ENCODE assay signal across 1 cellular context in the genomic region with DNA sequence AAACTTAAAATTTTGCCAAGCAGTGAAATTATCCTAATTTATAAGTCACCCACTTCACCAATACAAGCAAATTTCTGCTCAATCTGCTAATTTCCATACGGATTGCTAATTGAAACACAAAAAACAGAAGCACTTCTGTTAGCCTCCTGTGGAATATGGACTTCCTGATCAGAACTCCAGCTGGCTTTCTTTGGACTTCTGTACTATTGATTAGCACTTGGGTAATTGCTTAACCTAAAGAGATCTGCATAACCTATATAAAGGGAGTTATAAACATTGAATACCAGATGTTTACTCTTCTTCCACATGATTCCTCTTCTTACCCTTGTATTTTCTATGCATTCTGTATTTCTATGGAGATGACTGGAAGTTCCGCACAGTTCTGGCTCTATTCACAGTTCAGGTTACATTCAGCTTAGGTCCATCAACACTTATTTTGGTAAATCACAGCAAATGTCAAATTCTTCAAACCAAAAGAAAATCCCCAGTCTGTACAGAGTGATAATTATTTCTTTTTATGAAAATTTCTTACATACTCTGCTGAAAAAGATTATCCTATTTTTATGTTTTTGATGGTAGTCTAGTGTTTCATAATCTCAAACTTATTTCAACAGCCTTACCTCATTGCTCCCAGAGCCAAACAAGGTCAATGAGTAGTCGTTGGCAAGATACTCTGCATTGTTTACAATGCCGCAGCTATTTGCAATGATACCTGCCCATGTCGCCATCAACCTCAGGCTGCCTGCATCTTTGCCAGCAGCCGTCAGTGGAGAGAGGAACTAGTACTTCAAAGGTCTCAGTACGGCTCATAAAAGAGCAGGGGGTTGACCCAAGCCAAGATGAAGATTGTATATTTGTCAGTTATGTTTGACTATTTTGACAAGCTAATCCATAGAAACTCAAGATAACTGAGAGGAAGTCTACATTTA.
TF ChIP-seq lines count a peak whose summit lies in the region.

No MANE protein-coding gene starts in this region.

TF ChIP-seq in HepG2, 621 proteins besides CTCF, POLR2A, EP300 and RAD21 (continued from another document and continues in another):
- TF ChIP-seq, protein P1, sequence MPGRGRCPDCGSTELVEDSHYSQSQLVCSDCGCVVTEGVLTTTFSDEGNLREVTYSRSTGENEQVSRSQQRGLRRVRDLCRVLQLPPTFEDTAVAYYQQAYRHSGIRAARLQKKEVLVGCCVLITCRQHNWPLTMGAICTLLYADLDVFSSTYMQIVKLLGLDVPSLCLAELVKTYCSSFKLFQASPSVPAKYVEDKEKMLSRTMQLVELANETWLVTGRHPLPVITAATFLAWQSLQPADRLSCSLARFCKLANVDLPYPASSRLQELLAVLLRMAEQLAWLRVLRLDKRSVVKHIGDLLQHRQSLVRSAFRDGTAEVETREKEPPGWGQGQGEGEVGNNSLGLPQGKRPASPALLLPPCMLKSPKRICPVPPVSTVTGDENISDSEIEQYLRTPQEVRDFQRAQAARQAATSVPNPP (CRISPR knock-in tag; IDR thresholded peaks at IDR 0.05), result no peak
- TF ChIP-seq GABPA (IDR thresholded peaks at IDR 0.05; ENCODE audit: low read depth, low read length) (no peak), GABPA (CRISPR knock-in tag; IDR thresholded peaks at IDR 0.05; ENCODE audit: low read depth) (no peak), SYNCRIP (IDR thresholded peaks at IDR 0.05; ENCODE audit: insufficient read depth, low read depth, low read length) (no peak), MIXL1 (CRISPR knock-in tag; IDR thresholded peaks at IDR 0.05) (0 out of 2 replicates have a peak, but pooled peaks have one; percentile 46), NCOA5 (CRISPR knock-in tag; IDR thresholded peaks at IDR 0.05) (no peak), CBX1 (IDR thresholded peaks at IDR 0.05; ENCODE audit: low read depth) (no peak), NFKB2 (CRISPR knock-in tag; IDR thresholded peaks at IDR 0.05; ENCODE audit: borderline replicate concordance) (no peak), SRSF4 (IDR thresholded peaks at IDR 0.05; ENCODE audit: low read depth, low read length, poor library complexity, severe bottlenecking) (no peak), FOXP1 (IDR thresholded peaks at IDR 0.05) (0 out of 2 replicates have a peak, but pooled peaks have one; percentile 15), FOXP1 (CRISPR knock-in tag; IDR thresholded peaks at IDR 0.05) (peak; percentile 78), ZSCAN31 (CRISPR knock-in tag; IDR thresholded peaks at IDR 0.05; ENCODE audit: low read depth) (no peak), HOXA3 (CRISPR knock-in tag; IDR thresholded peaks at IDR 0.05) (peak; percentile 32; the same call in 1 of the 2 replicates), TBX2 (CRISPR knock-in tag; IDR thresholded peaks at IDR 0.05; ENCODE audit: borderline replicate concordance) (0 out of 2 replicates have a peak, but pooled peaks have one; percentile 16), NFE2 (CRISPR knock-in tag; IDR thresholded peaks at IDR 0.05) (no peak), CHD2 (IDR thresholded peaks at IDR 0.05; ENCODE audit: low read depth, low read length) (no peak), BORCS8-MEF2B (CRISPR knock-in tag; IDR thresholded peaks at IDR 0.05) (no peak), MAZ (IDR thresholded peaks at IDR 0.05; ENCODE audit: borderline replicate concordance, low read depth, low read length) (no peak), MAZ (CRISPR knock-in tag; IDR thresholded peaks at IDR 0.05; ENCODE audit: low read depth) (no peak), KMT2A (CRISPR knock-in tag; IDR thresholded peaks at IDR 0.05) (no peak), ATF1 (CRISPR knock-in tag; IDR thresholded peaks at IDR 0.05) (no peak), ISL2 (CRISPR knock-in tag; IDR thresholded peaks at IDR 0.05) (no peak), SOX13 (IDR thresholded peaks at IDR 0.05) (no peak), SOX13 (CRISPR knock-in tag; conservative IDR thresholded peaks at IDR 0.05 in 1 of 2, IDR thresholded peaks at IDR 0.05 in 1 of 2) (peak in 1 of 2 experiments; percentile 33; a peak in 1 of 4 replicates), ZNF879 (CRISPR knock-in tag; IDR thresholded peaks at IDR 0.05) (no peak), ZNF207 (IDR thresholded peaks at IDR 0.05; ENCODE audit: borderline replicate concordance) (no peak), YEATS4 (CRISPR knock-in tag; IDR thresholded peaks at IDR 0.05; ENCODE audit: borderline replicate concordance) (no peak), CBX2 (IDR thresholded peaks at IDR 0.05; ENCODE audit: low read depth, low read length) (no peak), CBX2 (CRISPR knock-in tag; IDR thresholded peaks at IDR 0.05; ENCODE audit: low read depth) (no peak)
- TF ChIP-seq, protein P2, sequence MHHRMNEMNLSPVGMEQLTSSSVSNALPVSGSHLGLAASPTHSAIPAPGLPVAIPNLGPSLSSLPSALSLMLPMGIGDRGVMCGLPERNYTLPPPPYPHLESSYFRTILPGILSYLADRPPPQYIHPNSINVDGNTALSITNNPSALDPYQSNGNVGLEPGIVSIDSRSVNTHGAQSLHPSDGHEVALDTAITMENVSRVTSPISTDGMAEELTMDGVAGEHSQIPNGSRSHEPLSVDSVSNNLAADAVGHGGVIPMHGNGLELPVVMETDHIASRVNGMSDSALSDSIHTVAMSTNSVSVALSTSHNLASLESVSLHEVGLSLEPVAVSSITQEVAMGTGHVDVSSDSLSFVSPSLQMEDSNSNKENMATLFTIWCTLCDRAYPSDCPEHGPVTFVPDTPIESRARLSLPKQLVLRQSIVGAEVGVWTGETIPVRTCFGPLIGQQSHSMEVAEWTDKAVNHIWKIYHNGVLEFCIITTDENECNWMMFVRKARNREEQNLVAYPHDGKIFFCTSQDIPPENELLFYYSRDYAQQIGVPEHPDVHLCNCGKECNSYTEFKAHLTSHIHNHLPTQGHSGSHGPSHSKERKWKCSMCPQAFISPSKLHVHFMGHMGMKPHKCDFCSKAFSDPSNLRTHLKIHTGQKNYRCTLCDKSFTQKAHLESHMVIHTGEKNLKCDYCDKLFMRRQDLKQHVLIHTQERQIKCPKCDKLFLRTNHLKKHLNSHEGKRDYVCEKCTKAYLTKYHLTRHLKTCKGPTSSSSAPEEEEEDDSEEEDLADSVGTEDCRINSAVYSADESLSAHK (CRISPR knock-in tag; IDR thresholded peaks at IDR 0.05; ENCODE audit: borderline replicate concordance), result no peak
- TF ChIP-seq, protein P3, sequence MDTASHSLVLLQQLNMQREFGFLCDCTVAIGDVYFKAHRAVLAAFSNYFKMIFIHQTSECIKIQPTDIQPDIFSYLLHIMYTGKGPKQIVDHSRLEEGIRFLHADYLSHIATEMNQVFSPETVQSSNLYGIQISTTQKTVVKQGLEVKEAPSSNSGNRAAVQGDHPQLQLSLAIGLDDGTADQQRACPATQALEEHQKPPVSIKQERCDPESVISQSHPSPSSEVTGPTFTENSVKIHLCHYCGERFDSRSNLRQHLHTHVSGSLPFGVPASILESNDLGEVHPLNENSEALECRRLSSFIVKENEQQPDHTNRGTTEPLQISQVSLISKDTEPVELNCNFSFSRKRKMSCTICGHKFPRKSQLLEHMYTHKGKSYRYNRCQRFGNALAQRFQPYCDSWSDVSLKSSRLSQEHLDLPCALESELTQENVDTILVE (CRISPR knock-in tag; IDR thresholded peaks at IDR 0.05), result no peak
- TF ChIP-seq, protein P4, sequence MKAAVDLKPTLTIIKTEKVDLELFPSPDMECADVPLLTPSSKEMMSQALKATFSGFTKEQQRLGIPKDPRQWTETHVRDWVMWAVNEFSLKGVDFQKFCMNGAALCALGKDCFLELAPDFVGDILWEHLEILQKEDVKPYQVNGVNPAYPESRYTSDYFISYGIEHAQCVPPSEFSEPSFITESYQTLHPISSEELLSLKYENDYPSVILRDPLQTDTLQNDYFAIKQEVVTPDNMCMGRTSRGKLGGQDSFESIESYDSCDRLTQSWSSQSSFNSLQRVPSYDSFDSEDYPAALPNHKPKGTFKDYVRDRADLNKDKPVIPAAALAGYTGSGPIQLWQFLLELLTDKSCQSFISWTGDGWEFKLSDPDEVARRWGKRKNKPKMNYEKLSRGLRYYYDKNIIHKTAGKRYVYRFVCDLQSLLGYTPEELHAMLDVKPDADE (CRISPR knock-in tag; IDR thresholded peaks at IDR 0.05), result no peak
- TF ChIP-seq, protein P5, sequence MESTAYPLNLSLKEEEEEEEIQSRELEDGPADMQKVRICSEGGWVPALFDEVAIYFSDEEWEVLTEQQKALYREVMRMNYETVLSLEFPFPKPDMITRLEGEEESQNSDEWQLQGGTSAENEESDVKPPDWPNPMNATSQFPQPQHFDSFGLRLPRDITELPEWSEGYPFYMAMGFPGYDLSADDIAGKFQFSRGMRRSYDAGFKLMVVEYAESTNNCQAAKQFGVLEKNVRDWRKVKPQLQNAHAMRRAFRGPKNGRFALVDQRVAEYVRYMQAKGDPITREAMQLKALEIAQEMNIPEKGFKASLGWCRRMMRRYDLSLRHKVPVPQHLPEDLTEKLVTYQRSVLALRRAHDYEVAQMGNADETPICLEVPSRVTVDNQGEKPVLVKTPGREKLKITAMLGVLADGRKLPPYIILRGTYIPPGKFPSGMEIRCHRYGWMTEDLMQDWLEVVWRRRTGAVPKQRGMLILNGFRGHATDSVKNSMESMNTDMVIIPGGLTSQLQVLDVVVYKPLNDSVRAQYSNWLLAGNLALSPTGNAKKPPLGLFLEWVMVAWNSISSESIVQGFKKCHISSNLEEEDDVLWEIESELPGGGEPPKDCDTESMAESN (CRISPR knock-in tag; conservative IDR thresholded peaks at IDR 0.05), result 0 out of 2 replicates have a peak, but pooled peaks have one; percentile 27
- TF ChIP-seq, protein P6, sequence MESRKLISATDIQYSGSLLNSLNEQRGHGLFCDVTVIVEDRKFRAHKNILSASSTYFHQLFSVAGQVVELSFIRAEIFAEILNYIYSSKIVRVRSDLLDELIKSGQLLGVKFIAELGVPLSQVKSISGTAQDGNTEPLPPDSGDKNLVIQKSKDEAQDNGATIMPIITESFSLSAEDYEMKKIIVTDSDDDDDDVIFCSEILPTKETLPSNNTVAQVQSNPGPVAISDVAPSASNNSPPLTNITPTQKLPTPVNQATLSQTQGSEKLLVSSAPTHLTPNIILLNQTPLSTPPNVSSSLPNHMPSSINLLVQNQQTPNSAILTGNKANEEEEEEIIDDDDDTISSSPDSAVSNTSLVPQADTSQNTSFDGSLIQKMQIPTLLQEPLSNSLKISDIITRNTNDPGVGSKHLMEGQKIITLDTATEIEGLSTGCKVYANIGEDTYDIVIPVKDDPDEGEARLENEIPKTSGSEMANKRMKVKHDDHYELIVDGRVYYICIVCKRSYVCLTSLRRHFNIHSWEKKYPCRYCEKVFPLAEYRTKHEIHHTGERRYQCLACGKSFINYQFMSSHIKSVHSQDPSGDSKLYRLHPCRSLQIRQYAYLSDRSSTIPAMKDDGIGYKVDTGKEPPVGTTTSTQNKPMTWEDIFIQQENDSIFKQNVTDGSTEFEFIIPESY (CRISPR knock-in tag; IDR thresholded peaks at IDR 0.05), result no peak; the same call in 1 of the 2 replicates
- TF ChIP-seq, protein P7, sequence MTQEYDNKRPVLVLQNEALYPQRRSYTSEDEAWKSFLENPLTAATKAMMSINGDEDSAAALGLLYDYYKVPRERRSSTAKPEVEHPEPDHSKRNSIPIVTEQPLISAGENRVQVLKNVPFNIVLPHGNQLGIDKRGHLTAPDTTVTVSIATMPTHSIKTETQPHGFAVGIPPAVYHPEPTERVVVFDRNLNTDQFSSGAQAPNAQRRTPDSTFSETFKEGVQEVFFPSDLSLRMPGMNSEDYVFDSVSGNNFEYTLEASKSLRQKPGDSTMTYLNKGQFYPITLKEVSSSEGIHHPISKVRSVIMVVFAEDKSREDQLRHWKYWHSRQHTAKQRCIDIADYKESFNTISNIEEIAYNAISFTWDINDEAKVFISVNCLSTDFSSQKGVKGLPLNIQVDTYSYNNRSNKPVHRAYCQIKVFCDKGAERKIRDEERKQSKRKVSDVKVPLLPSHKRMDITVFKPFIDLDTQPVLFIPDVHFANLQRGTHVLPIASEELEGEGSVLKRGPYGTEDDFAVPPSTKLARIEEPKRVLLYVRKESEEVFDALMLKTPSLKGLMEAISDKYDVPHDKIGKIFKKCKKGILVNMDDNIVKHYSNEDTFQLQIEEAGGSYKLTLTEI (CRISPR knock-in tag; conservative IDR thresholded peaks at IDR 0.05), result no peak
- TF ChIP-seq, protein P8, sequence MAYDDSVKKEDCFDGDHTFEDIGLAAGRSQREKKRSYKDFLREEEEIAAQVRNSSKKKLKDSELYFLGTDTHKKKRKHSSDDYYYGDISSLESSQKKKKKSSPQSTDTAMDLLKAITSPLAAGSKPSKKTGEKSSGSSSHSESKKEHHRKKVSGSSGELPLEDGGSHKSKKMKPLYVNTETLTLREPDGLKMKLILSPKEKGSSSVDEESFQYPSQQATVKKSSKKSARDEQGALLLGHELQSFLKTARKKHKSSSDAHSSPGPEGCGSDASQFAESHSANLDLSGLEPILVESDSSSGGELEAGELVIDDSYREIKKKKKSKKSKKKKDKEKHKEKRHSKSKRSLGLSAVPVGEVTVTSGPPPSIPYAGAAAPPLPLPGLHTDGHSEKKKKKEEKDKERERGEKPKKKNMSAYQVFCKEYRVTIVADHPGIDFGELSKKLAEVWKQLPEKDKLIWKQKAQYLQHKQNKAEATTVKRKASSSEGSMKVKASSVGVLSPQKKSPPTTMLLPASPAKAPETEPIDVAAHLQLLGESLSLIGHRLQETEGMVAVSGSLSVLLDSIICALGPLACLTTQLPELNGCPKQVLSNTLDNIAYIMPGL (CRISPR knock-in tag; IDR thresholded peaks at IDR 0.05; ENCODE audit: borderline replicate concordance in 1 of 2, low read depth in 1 of 2), result no peak
- TF ChIP-seq, protein P9, sequence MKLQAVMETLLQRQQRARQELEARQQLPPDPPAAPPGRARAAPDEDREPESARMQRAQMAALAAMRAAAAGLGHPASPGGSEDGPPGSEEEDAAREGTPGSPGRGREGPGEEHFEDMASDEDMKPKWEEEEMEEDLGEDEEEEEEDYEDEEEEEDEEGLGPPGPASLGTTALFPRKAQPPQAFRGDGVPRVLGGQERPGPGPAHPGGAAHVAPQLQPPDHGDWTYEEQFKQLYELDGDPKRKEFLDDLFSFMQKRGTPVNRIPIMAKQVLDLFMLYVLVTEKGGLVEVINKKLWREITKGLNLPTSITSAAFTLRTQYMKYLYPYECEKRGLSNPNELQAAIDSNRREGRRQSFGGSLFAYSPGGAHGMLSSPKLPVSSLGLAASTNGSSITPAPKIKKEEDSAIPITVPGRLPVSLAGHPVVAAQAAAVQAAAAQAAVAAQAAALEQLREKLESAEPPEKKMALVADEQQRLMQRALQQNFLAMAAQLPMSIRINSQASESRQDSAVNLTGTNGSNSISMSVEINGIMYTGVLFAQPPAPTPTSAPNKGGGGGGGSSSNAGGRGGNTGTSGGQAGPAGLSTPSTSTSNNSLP (IDR thresholded peaks at IDR 0.05; ENCODE audit: low read depth, low read length), result peak; percentile 71
